Comparison of ENCODE assay signal across 19 cellular contexts in the genomic region with DNA sequence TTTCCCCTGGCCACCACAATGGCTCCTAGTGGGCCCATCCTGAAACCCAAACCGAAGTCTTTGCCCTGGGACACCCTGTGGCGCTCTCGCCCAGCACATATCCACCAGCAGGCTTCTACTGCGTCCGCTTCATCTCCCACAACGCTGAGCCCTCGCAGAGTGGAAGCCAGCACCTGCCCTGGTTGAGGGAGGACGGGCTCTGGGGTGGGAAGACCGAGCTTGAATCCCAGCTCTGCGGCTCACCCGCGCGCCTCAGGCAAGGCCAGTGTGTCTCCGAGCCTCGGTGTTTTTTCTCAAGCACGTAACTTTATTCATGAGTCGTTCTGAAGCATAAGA. TPM values are rescaled to one million over a fixed set of nuclear protein-coding genes. Genes with fewer than 3 reads are reported as not detected.
"Had no signal": no experiment of that assay in that cellular context is flagged by ENCODE, and none has a peak within 500 bp of the region (broad histone marks: within the 10 kb centered on the region; RNA-seq: fewer than 3 reads in every experiment).

No MANE protein-coding gene starts in this region.

- ATAC-seq: foreskin keratinocyte; left colon; mucosa of descending colon; naive thymus-derived CD8-positive, alpha-beta T cell; sciatic nerve; stimulated activated naive B cell treated with anti-CD40 and anti-IgM and Interleukin-4, amounts not matched to agents 10 μg/mL and 1 μg/mL and 100 μg/mL, for 72 hours had no signal

- H2AFZ ChIP-seq: hepatocyte had no signal

- H3K9me3 ChIP-seq: mucosa of descending colon, ovary, prostate gland, upper lobe of left lung, uterus had no signal

- H3K36me3 ChIP-seq: ovary, prostate gland, uterus had no signal

- H3K4me3 ChIP-seq: coronary artery, hepatocyte, mucosa of descending colon, ovary, prostate gland, upper lobe of left lung, uterus had no signal

- DNase-seq: effector CD4-positive, alpha-beta T cell; endodermal cell; erythroblast; foreskin keratinocyte; naive thymus-derived CD8-positive, alpha-beta T cell; stimulated activated CD4-positive, alpha-beta T cell treated with anti-CD3 and anti-CD28 coated beads, Interleukin-2, amount 100 ng/mL, for 24 hours; stimulated activated CD4-positive, alpha-beta T cell treated with anti-CD3 and anti-CD28 coated beads, Interleukin-4, amount 100 ng/mL, for 4 hours; stimulated activated naive B cell treated with anti-CD40 and anti-IgM and Interleukin-4, amounts not matched to agents 10 μg/mL and 1 μg/mL and 100 μg/mL, for 72 hours; upper lobe of left lung; uterus had no signal

- H3K79me2 ChIP-seq: hepatocyte had no signal

- H3K4me1 ChIP-seq: prostate gland, uterus had no signal

- H3K4me2 ChIP-seq: hepatocyte had no signal

- FAIRE-seq: endothelial cell of umbilical vein had no signal

- H3K27ac ChIP-seq: coronary artery, foreskin keratinocyte, hepatocyte, prostate gland, upper lobe of left lung, uterus had no signal

- H3K27me3 ChIP-seq: foreskin keratinocyte, hepatocyte, ovary, upper lobe of left lung, uterus had no signal

RNA-seq across cellular contexts. Expression of a gene that starts 21.2 kb away (rescaled TPM):
- total RNA-seq: endothelial cell of umbilical vein; naive thymus-derived CD8-positive, alpha-beta T cell had no signal
- polyA plus RNA-seq: endothelial cell of umbilical vein; naive thymus-derived CD8-positive, alpha-beta T cell; neural cell had no signal
